In genomic region chr15:100596792-100597191, GRCh38 we compare ENCODE assay signal across 9 cellular contexts. TPM values are rescaled to one million over a fixed set of nuclear protein-coding genes. Genes with fewer than 3 reads are reported as not detected.
DNase-seq lines count a peak whose midpoint lies in the region; ATAC-seq and TF ChIP-seq lines count a peak whose summit lies in the region.
"Had no signal": no experiment of that assay in that cellular context is flagged by ENCODE, and none has a peak within 500 bp of the region (broad histone marks: within the 10 kb centered on the region; RNA-seq: fewer than 3 reads in every experiment).

No MANE protein-coding gene starts in this region.

- no peak for TF ChIP-seq EP300 in gastroesophageal sphincter (IDR thresholded peaks at IDR 0.05)

- TF ChIP-seq CTCF in gastroesophageal sphincter (IDR thresholded peaks at IDR 0.05): no peak

- CTCF ChIA-PET in CD8-positive, alpha-beta memory T cell (lab: Charles Lee): interaction anchor here (2.3 to 2.7 kb wide), 2 partner anchors 24 to 247 kb away, joined by 10 to 14 read pairs; no protein-coding TSS in a partner anchor

- peak overlapping the region; percentile 90 to 100 (median 96) for H3K27ac Mint-ChIP-seq in CD8-positive, alpha-beta memory T cell

- H3K4me3 ChIP-seq in CD8-positive, alpha-beta memory T cell (ENCODE audit: low read length): peak overlapping the region; percentile 47
- H3K4me3 ChIP-seq in gastroesophageal sphincter: no peak overlapping the region

- H3K4me1 ChIP-seq in CD8-positive, alpha-beta memory T cell (ENCODE audit: insufficient read depth, low read length): peaks cover 90% of the 10 kb centered on the region
- peaks cover 7 to 35% (median 7%) of the 10 kb centered on the region in 3 donors for H3K4me1 ChIP-seq in gastroesophageal sphincter

- POLR2A ChIA-PET in CD8-positive, alpha-beta memory T cell (lab: Charles Lee): no interaction called here

- 86 to 90% methylated on average over 5 to 7 of the region's 7 CpGs for WGBS in gastroesophageal sphincter (ENCODE audit: low coverage in 1 of 2), 2 donors

- peak overlapping the region; percentile 64 for H3K27ac ChIP-seq in CD8-positive, alpha-beta memory T cell (ENCODE audit: low read depth, low read length)
- H3K27ac ChIP-seq in gastroesophageal sphincter: no peak overlapping the region

- peak overlapping the region; percentile 82 to 93 (median 84) for H3K4me3 Mint-ChIP-seq in CD8-positive, alpha-beta memory T cell

- peaks cover 0 to 2% (median 2%) of the 10 kb centered on the region in 3 donors for H3K36me3 Mint-ChIP-seq in CD8-positive, alpha-beta memory T cell

- ATAC-seq in GM21717 (IDR thresholded peaks at IDR 0.05; ENCODE audit: unreplicated experiment) (peak; percentile 92), gastroesophageal sphincter (no peak)

- H3K9me3 ChIP-seq in CD8-positive, alpha-beta memory T cell (ENCODE audit: low read length): no peaks in the 10 kb centered on the region
- no peaks in the 10 kb centered on the region for H3K9me3 ChIP-seq in gastroesophageal sphincter

- no peaks in the 10 kb centered on the region for H3K27me3 Mint-ChIP-seq in CD8-positive, alpha-beta memory T cell
- H3K27me3 Mint-ChIP-seq: brain had no signal

- H3K4me1 Mint-ChIP-seq in CD8-positive, alpha-beta memory T cell: peaks cover 54 to 71% (median 71%) of the 10 kb centered on the region in 3 donors

- DNase-seq in CD8-positive, alpha-beta memory T cell: peak; percentile 60 to 94 (median 86)
- DNase-seq in NCI-H226: peak; percentile 65
- DNase-seq in activated effector memory CD4-positive, alpha-beta T cell treated with Interleukin-2 at 50 U/mL for 16 hours: peak; percentile 89
- peak; percentile 53 for DNase-seq in renal cortical epithelial cell (ENCODE audit: low read depth)
- DNase-seq in SKM-1 treated with dmso at 0.1 percent for 144 hours (lab: John Stamatoyannopoulos, UW; ENCODE audit: unreplicated experiment): no peak
- DNase-seq in NCI-H1105 treated with DMSO at 0.1 percent for 48 hours (lab: John Stamatoyannopoulos, UW): no peak

- no peaks in the 10 kb centered on the region for H3K36me3 ChIP-seq in CD8-positive, alpha-beta memory T cell (ENCODE audit: insufficient read depth, low read length)
- no peaks in the 10 kb centered on the region for H3K36me3 ChIP-seq in gastroesophageal sphincter

- no peak for TF ChIP-seq POLR2A in gastroesophageal sphincter (IDR thresholded peaks at IDR 0.05)

- H3K9me3 Mint-ChIP-seq in CD8-positive, alpha-beta memory T cell: no peaks in the 10 kb centered on the region

- H3K27me3 ChIP-seq in CD8-positive, alpha-beta memory T cell (ENCODE audit: insufficient read depth, low read length, poor library complexity, severe bottlenecking): no peaks in the 10 kb centered on the region
- H3K27me3 ChIP-seq in gastroesophageal sphincter: no peaks in the 10 kb centered on the region

RNA-seq across cellular contexts. Expression of gene LINS1, which starts 5.2 kb away (rescaled TPM):
- 10 to 100 TPM; 29.6 to 31.0 TPM for total RNA-seq in CD8-positive, alpha-beta memory T cell
- 46.1 TPM for polyA plus RNA-seq in CD8-positive, alpha-beta memory T cell
- total RNA-seq in renal cortical epithelial cell (13.5 and 20.9 TPM in 2 replicates), gastroesophageal sphincter (10 to 100 TPM in 3 of 4 donors, 1 to 10 TPM in 1; 9.6 to 23.8 (median 13.9) TPM)

RNA-seq across cellular contexts. Expression of gene ASB7, which starts 5.6 kb away (rescaled TPM):
- total RNA-seq in CD8-positive, alpha-beta memory T cell: 10 to 100 TPM; 14.9 to 16.0 TPM
- polyA plus RNA-seq in CD8-positive, alpha-beta memory T cell: 11.2 TPM
- total RNA-seq in renal cortical epithelial cell (17.9 and 30.0 TPM in 2 replicates), gastroesophageal sphincter (10 to 100 TPM; 10.2 to 14.8 (median 11.9) TPM)

Comparison
In these comparisons a context has a peak if more than half of its experiments do, and no peak if none do; other contexts are left out.
1. DNase-seq: peak in CD8-positive, alpha-beta memory T cell (5 of 5), NCI-H226 (single experiment), activated effector memory CD4-positive, alpha-beta T cell treated with Interleukin-2 at 50 U/mL for 16 hours (single experiment) and renal cortical epithelial cell (single experiment); none in SKM-1 treated with dmso at 0.1 percent for 144 hours (single experiment) and NCI-H1105 treated with DMSO at 0.1 percent for 48 hours (single experiment).